Comparison of ENCODE assay signal across 19 cellular contexts in genomic region chr1:196088551-196088950, GRCh38.
"Had no signal": no experiment of that assay in that cellular context is flagged by ENCODE, and none has a peak within 500 bp of the region (broad histone marks: within the 10 kb centered on the region; RNA-seq: fewer than 3 reads in every experiment).

No MANE protein-coding gene starts in this region.

- H3K9me3 ChIP-seq: gastrocnemius medialis, heart right ventricle, neutrophil, spleen, tibial artery, upper lobe of left lung, uterus had no signal

- H3K27ac ChIP-seq: gastrocnemius medialis, heart right ventricle, neutrophil, spleen, tibial artery, upper lobe of left lung, uterus had no signal

- H3K27me3 ChIP-seq: gastrocnemius medialis, heart right ventricle, neutrophil, spleen, tibial artery, upper lobe of left lung, uterus had no signal

- H3K4me3 ChIP-seq: gastrocnemius medialis, heart right ventricle, spleen, tibial artery, upper lobe of left lung, uterus had no signal

- H3K36me3 ChIP-seq: gastrocnemius medialis, heart right ventricle, neutrophil, spleen, tibial artery, upper lobe of left lung, uterus had no signal

- DNase-seq: dermis blood vessel endothelial cell; effector CD4-positive, alpha-beta T cell; endodermal cell; erythroblast; gastrocnemius medialis; heart right ventricle; hypothalamus; islet precursor cell; mammary epithelial cell; naive thymus-derived CD4-positive, alpha-beta T cell; posterior cingulate gyrus; spleen; stimulated activated CD4-positive, alpha-beta T cell treated with anti-CD3 and anti-CD28 coated beads, Interleukin-15, amount 100 ng/mL, for 24 hours; stimulated activated CD4-positive, alpha-beta T cell treated with anti-CD3 and anti-CD28 coated beads, Interleukin-1b, Interleukin-23, amount 100 ng/mL, for 48 hours; stimulated activated CD4-positive, alpha-beta T cell treated with anti-CD3 and anti-CD28 coated beads, Interleukin-4, amount 100 ng/mL, for 24 hours; tibial artery; upper lobe of left lung; uterus had no signal

- H3K4me1 ChIP-seq: gastrocnemius medialis, heart right ventricle, spleen, tibial artery, upper lobe of left lung, uterus had no signal
